In the genomic region with DNA sequence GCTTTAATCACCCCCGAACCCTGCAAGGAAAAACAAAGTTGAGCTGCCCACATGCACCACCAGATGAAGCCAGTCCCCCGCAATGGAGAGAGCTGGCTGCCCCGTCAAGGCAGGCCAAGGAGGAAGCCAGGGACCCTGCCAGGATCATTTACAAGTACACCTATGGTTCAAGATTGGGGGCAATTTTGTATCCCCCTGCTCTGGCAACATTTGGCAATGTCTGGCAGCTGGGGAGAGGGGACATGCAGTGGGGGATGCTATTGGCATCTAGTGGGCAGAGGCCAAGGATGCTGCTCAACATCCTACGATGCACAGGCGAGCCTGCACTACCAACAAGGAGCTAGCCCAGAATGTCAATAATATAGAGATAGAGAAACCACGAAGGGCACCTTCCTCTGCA, we compare ENCODE assay signal across 10 cellular contexts. TPM values are rescaled to one million over a fixed set of nuclear protein-coding genes. Genes with fewer than 3 reads are reported as not detected.
A peak's percentile ranks its signal among the peaks of the same experiment; 100 is the strongest.
DNase-seq lines count a peak whose midpoint lies in the region; ATAC-seq, FAIRE-seq and TF ChIP-seq lines count a peak whose summit lies in the region.
"Had no signal": no experiment of that assay in that cellular context is flagged by ENCODE, and none has a peak within 500 bp of the region (broad histone marks: within the 10 kb centered on the region; RNA-seq: fewer than 3 reads in every experiment).

No MANE protein-coding gene starts in this region.

- no peak for FAIRE-seq in keratinocyte (lab: Jason Lieb, UNC)

- peaks cover 6% of the 10 kb centered on the region for H3K36me3 Mint-ChIP-seq in activated naive CD4-positive, alpha-beta T cell treated with anti-CD3 and anti-CD28 coated beads, Interleukin-2, amount 50 U/mL, for 24 hours
- H3K36me3 Mint-ChIP-seq in activated T-helper 1 cell treated with anti-CD3 and anti-CD28 coated beads, Interleukin-12 subunit alpha, Interleukin-12 subunit beta, Interleukin-2, Interleukin-4 antibody, amounts not matched to agents 30 ng/mL and 10 ng/mL and 1 ng/mL, durations not matched to agents 14 hours and 24 hours and 36 hours (ENCODE audit: low read depth): peaks cover 26% of the 10 kb centered on the region

- H3K4me3 Mint-ChIP-seq in activated naive CD4-positive, alpha-beta T cell treated with anti-CD3 and anti-CD28 coated beads, Interleukin-2, amount 50 U/mL, for 24 hours: peak overlapping the region; percentile 97
- peak overlapping the region; percentile 94 for H3K4me3 Mint-ChIP-seq in activated T-helper 1 cell treated with anti-CD3 and anti-CD28 coated beads, Interleukin-12 subunit alpha, Interleukin-12 subunit beta, Interleukin-2, Interleukin-4 antibody, amounts not matched to agents 30 ng/mL and 10 ng/mL and 1 ng/mL, durations not matched to agents 14 hours and 24 hours and 36 hours

- DNase-seq in activated naive CD4-positive, alpha-beta T cell treated with anti-CD3 and anti-CD28 coated beads, Interleukin-2, amount 50 U/mL, for 16 hours: no peak
- DNase-seq in activated T-helper 1 cell treated with anti-CD3 and anti-CD28 coated beads, Interleukin-12 subunit alpha, Interleukin-12 subunit beta, Interleukin-2, Interleukin-4 antibody, amounts not matched to agents 30 ng/mL and 10 ng/mL and 1 ng/mL, durations not matched to agents 14 hours and 24 hours and 36 hours (ENCODE audit: low spot score): no peak
- no peak for DNase-seq in keratinocyte (ENCODE audit: low read depth, low spot score)
- DNase-seq in thoracic aorta (ENCODE audit: low spot score): no peak
- no peak for DNase-seq in NCI-H1694 (lab: John Stamatoyannopoulos, UW)
- no peak for DNase-seq in NCI-H748 treated with DMSO at 0.1 percent for 48 hours (lab: John Stamatoyannopoulos, UW)
- no peak for DNase-seq in foreskin melanocyte
- DNase-seq: hippocampal formation, NCI-H82 had no signal

- H3K27me3 ChIP-seq in keratinocyte (ENCODE audit: control insufficient read depth, extremely low read depth, insufficient read depth, low read length) (no peaks in the 10 kb centered on the region), thoracic aorta (replicated peaks; ENCODE audit: insufficient read depth) (no peaks in the 10 kb centered on the region)

- H2AFZ ChIP-seq in keratinocyte (ENCODE audit: control insufficient read depth, low read length): no peak overlapping the region

- H4K20me1 ChIP-seq in keratinocyte (ENCODE audit: control insufficient read depth, extremely low read depth, insufficient read depth, low read length): no peaks in the 10 kb centered on the region

- intact Hi-C loops in activated T-helper 1 cell treated with anti-CD3 and anti-CD28 coated beads, Interleukin-12 subunit alpha, Interleukin-12 subunit beta, Interleukin-2, Interleukin-4 antibody, amounts not matched to agents 30 ng/mL and 10 ng/mL and 1 ng/mL, durations not matched to agents 14 hours and 24 hours and 36 hours (cut with micrococcal nuclease): loop anchor here (1.0 to 10.0 kb wide), 6 partner anchors 51 to 1675 kb away; partner anchors contain the start of genes C2orf15, DUSP2, EIF5B and TXNDC9

- H3K79me2 ChIP-seq in keratinocyte (ENCODE audit: control insufficient read depth, insufficient read depth, low read length): peaks cover 26% of the 10 kb centered on the region

- no peak overlapping the region for H3K4me3 ChIP-seq in keratinocyte (ENCODE audit: control insufficient read depth in 2 of 3, extremely low read depth in 1 of 3, insufficient read depth in 2 of 3, low read depth in 1 of 3, low read length in 3 of 3)
- H3K4me3 ChIP-seq in thoracic aorta: peak overlapping the region; percentile 83

- no peak for ATAC-seq in thoracic aorta (ENCODE audit: insufficient number of reproducible peaks, low FRiP score, low read depth)

- H3K36me3 ChIP-seq in keratinocyte (ENCODE audit: control insufficient read depth in 2 of 2, extremely low read depth in 1 of 2, insufficient read depth in 2 of 2, low read length in 2 of 2) (peaks cover 12 to 19% of the 10 kb centered on the region in 2 experiments), thoracic aorta (peaks cover 26% of the 10 kb centered on the region)

- H3K9me3 ChIP-seq in keratinocyte (ENCODE audit: control insufficient read depth, low read depth, low read length): no peaks in the 10 kb centered on the region
- no peaks in the 10 kb centered on the region for H3K9me3 ChIP-seq in thoracic aorta

- dilution Hi-C loops in keratinocyte (cut with MboI; ENCODE audit: extremely low pct_ligation_motif_present, low sequenced_read_pairs): no loop called here

- H3K4me2 ChIP-seq in keratinocyte (ENCODE audit: control insufficient read depth, extremely low read depth, insufficient read depth, low read depth, low read length): peak overlapping the region; percentile 74

- no peaks in the 10 kb centered on the region for H3K27me3 Mint-ChIP-seq in activated naive CD4-positive, alpha-beta T cell treated with anti-CD3 and anti-CD28 coated beads, Interleukin-2, amount 50 U/mL, for 24 hours
- H3K27me3 Mint-ChIP-seq in activated T-helper 1 cell treated with anti-CD3 and anti-CD28 coated beads, Interleukin-12 subunit alpha, Interleukin-12 subunit beta, Interleukin-2, Interleukin-4 antibody, amounts not matched to agents 30 ng/mL and 10 ng/mL and 1 ng/mL, durations not matched to agents 14 hours and 24 hours and 36 hours (ENCODE audit: insufficient read depth): no peaks in the 10 kb centered on the region

- peak overlapping the region; percentile 59 for H3K27ac Mint-ChIP-seq in activated naive CD4-positive, alpha-beta T cell treated with anti-CD3 and anti-CD28 coated beads, Interleukin-2, amount 50 U/mL, for 24 hours
- H3K27ac Mint-ChIP-seq in activated T-helper 1 cell treated with anti-CD3 and anti-CD28 coated beads, Interleukin-12 subunit alpha, Interleukin-12 subunit beta, Interleukin-2, Interleukin-4 antibody, amounts not matched to agents 30 ng/mL and 10 ng/mL and 1 ng/mL, durations not matched to agents 14 hours and 24 hours and 36 hours: peak overlapping the region; percentile 96

- no peaks in the 10 kb centered on the region for H3K9me3 Mint-ChIP-seq in activated naive CD4-positive, alpha-beta T cell treated with anti-CD3 and anti-CD28 coated beads, Interleukin-2, amount 50 U/mL, for 24 hours
- no peaks in the 10 kb centered on the region for H3K9me3 Mint-ChIP-seq in activated T-helper 1 cell treated with anti-CD3 and anti-CD28 coated beads, Interleukin-12 subunit alpha, Interleukin-12 subunit beta, Interleukin-2, Interleukin-4 antibody, amounts not matched to agents 30 ng/mL and 10 ng/mL and 1 ng/mL, durations not matched to agents 14 hours and 24 hours and 36 hours

- peaks cover 9% of the 10 kb centered on the region for H3K4me1 ChIP-seq in keratinocyte (ENCODE audit: control insufficient read depth, extremely low read depth, insufficient read depth, low read length)
- peaks cover 14 to 33% of the 10 kb centered on the region in 2 donors for H3K4me1 ChIP-seq in thoracic aorta (ENCODE audit: control insufficient read depth in 1 of 2, low read depth in 2 of 2)

- H3K27ac ChIP-seq in keratinocyte (ENCODE audit: control insufficient read depth, insufficient read depth, low read length) (no peak overlapping the region), thoracic aorta (peak overlapping the region; percentile 33 to 92)

- TF ChIP-seq CTCF in keratinocyte (optimal IDR thresholded peaks at IDR 0.05 in 1 of 3, IDR thresholded peaks at IDR 0.05 in 1 of 3, conservative IDR thresholded peaks at IDR 0.05 in 1 of 3; ENCODE audit: extremely low read depth in 1 of 3, insufficient read depth in 2 of 3, low read length in 3 of 3) (no peak), thoracic aorta (IDR thresholded peaks at IDR 0.05) (no peak)

- H3K4me1 Mint-ChIP-seq in activated naive CD4-positive, alpha-beta T cell treated with anti-CD3 and anti-CD28 coated beads, Interleukin-2, amount 50 U/mL, for 24 hours: peaks cover 25% of the 10 kb centered on the region
- H3K4me1 Mint-ChIP-seq in activated T-helper 1 cell treated with anti-CD3 and anti-CD28 coated beads, Interleukin-12 subunit alpha, Interleukin-12 subunit beta, Interleukin-2, Interleukin-4 antibody, amounts not matched to agents 30 ng/mL and 10 ng/mL and 1 ng/mL, durations not matched to agents 14 hours and 24 hours and 36 hours (ENCODE audit: low read depth): peaks cover 32% of the 10 kb centered on the region

- no peaks in the 10 kb centered on the region for H3K9me1 ChIP-seq in keratinocyte (ENCODE audit: control insufficient read depth, extremely low read depth, insufficient read depth, low read length)

- no peak overlapping the region for H3K9ac ChIP-seq in keratinocyte (ENCODE audit: control insufficient read depth, extremely low read depth, insufficient read depth, low read length)

RNA-seq across cellular contexts. Expression of gene ACTR1B, which starts 1.9 kb away (rescaled TPM):
- 101 and 102 TPM in 2 replicates for total RNA-seq in activated T-helper 1 cell treated with anti-CD3 and anti-CD28 coated beads, Interleukin-12 subunit alpha, Interleukin-12 subunit beta, Interleukin-2, Interleukin-4 antibody, amounts not matched to agents 30 ng/mL and 10 ng/mL and 1 ng/mL, durations not matched to agents 14 hours and 24 hours and 36 hours
- polyA plus RNA-seq in keratinocyte: 20.6 to 31.2 TPM (median 30.0 TPM) in 3 replicates
- polyA plus RNA-seq in keratinocyte (2011; ENCODE audit: low read depth): 28.9 TPM
- polyA plus RNA-seq in keratinocyte (2011; cell fraction: cytosol; rRNA removed): 19.2 and 30.0 TPM in 2 replicates
- 39.5 and 45.8 TPM in 2 replicates for polyA plus RNA-seq in keratinocyte (2011; cell fraction: nucleus; rRNA removed)
- polyA plus RNA-seq in keratinocyte (2012; ENCODE audit: low replicate concordance): 29.5 and 31.7 TPM in 2 replicates
- polyA minus RNA-seq in keratinocyte: 24.5 to 44.3 TPM (median 32.2 TPM) in 3 replicates
- 21.9 TPM for polyA minus RNA-seq in keratinocyte (2011; cell fraction: cytosol; rRNA and poly(A)+ RNA removed)
- polyA minus RNA-seq in keratinocyte (2011; cell fraction: nucleus; rRNA and poly(A)+ RNA removed): 13.1 and 15.5 TPM in 2 replicates
- 100 to 1,000 TPM in 1 of 2 donors, 10 to 100 TPM in 1; 80.3 to 128 TPM for total RNA-seq in thoracic aorta

RNA-seq across cellular contexts. Expression of gene C2orf92, which starts 7.6 kb away (rescaled TPM):
- total RNA-seq in activated T-helper 1 cell treated with anti-CD3 and anti-CD28 coated beads, Interleukin-12 subunit alpha, Interleukin-12 subunit beta, Interleukin-2, Interleukin-4 antibody, amounts not matched to agents 30 ng/mL and 10 ng/mL and 1 ng/mL, durations not matched to agents 14 hours and 24 hours and 36 hours: 16.1 and 17.2 TPM in 2 replicates
- 0.66 to 1.7 TPM (median 1.6 TPM) in 3 replicates for polyA plus RNA-seq in keratinocyte
- polyA plus RNA-seq in keratinocyte (2011; ENCODE audit: low read depth): 1.1 TPM
- 0.11 and 0.16 TPM in 2 replicates for polyA plus RNA-seq in keratinocyte (2011; cell fraction: cytosol; rRNA removed)
- 11.7 and 13.4 TPM in 2 replicates for polyA plus RNA-seq in keratinocyte (2011; cell fraction: nucleus; rRNA removed)
- 0.45 and 2.0 TPM in 2 replicates for polyA plus RNA-seq in keratinocyte (2012; ENCODE audit: low replicate concordance)
- polyA minus RNA-seq in keratinocyte: 1.1 to 1.4 TPM in 2 of 3 replicates, not detected in the other
- not detected for polyA minus RNA-seq in keratinocyte (2011; cell fraction: cytosol; rRNA and poly(A)+ RNA removed)
- polyA minus RNA-seq in keratinocyte (2011; cell fraction: nucleus; rRNA and poly(A)+ RNA removed): 1.8 and 2.0 TPM in 2 replicates
- total RNA-seq in thoracic aorta: 10 to 100 TPM; 13.7 to 32.0 TPM

RNA-seq across cellular contexts. Expression of gene COX5B, which starts 16.1 kb away (rescaled TPM):
- 228 and 241 TPM in 2 replicates for total RNA-seq in activated T-helper 1 cell treated with anti-CD3 and anti-CD28 coated beads, Interleukin-12 subunit alpha, Interleukin-12 subunit beta, Interleukin-2, Interleukin-4 antibody, amounts not matched to agents 30 ng/mL and 10 ng/mL and 1 ng/mL, durations not matched to agents 14 hours and 24 hours and 36 hours
- 256 to 372 TPM (median 311 TPM) in 3 replicates for polyA plus RNA-seq in keratinocyte
- polyA plus RNA-seq in keratinocyte (2011; ENCODE audit: low read depth): 125 TPM
- 207 and 304 TPM in 2 replicates for polyA plus RNA-seq in keratinocyte (2011; cell fraction: cytosol; rRNA removed)
- polyA plus RNA-seq in keratinocyte (2011; cell fraction: nucleus; rRNA removed): 144 and 154 TPM in 2 replicates
- 252 and 296 TPM in 2 replicates for polyA plus RNA-seq in keratinocyte (2012; ENCODE audit: low replicate concordance)
- polyA minus RNA-seq in keratinocyte: 27.3 to 60.0 TPM (median 34.5 TPM) in 3 replicates
- polyA minus RNA-seq in keratinocyte (2011; cell fraction: cytosol; rRNA and poly(A)+ RNA removed): 166 TPM
- 32.2 and 38.5 TPM in 2 replicates for polyA minus RNA-seq in keratinocyte (2011; cell fraction: nucleus; rRNA and poly(A)+ RNA removed)
- total RNA-seq in thoracic aorta: 100 to 1,000 TPM; 102 to 198 TPM

RNA-seq across cellular contexts. Expression of gene ZAP70, which starts 51.4 kb away (rescaled TPM):
- total RNA-seq in activated T-helper 1 cell treated with anti-CD3 and anti-CD28 coated beads, Interleukin-12 subunit alpha, Interleukin-12 subunit beta, Interleukin-2, Interleukin-4 antibody, amounts not matched to agents 30 ng/mL and 10 ng/mL and 1 ng/mL, durations not matched to agents 14 hours and 24 hours and 36 hours: 302 and 313 TPM in 2 replicates
- polyA plus RNA-seq in keratinocyte: 0.95 to 7.3 TPM (median 1.6 TPM) in 3 replicates
- polyA plus RNA-seq in keratinocyte (2011; ENCODE audit: low read depth): 0.31 TPM
- polyA plus RNA-seq in keratinocyte (2011; cell fraction: cytosol; rRNA removed): 1.3 and 2.6 TPM in 2 replicates
- polyA plus RNA-seq in keratinocyte (2011; cell fraction: nucleus; rRNA removed): 5.5 and 10.3 TPM in 2 replicates
- polyA plus RNA-seq in keratinocyte (2012; ENCODE audit: low replicate concordance): 1.0 and 1.1 TPM in 2 replicates
- 1.6 to 4.8 TPM (median 2.8 TPM) in 3 replicates for polyA minus RNA-seq in keratinocyte
- polyA minus RNA-seq in keratinocyte (2011; cell fraction: cytosol; rRNA and poly(A)+ RNA removed): 3.3 TPM
- 1.3 and 1.6 TPM in 2 replicates for polyA minus RNA-seq in keratinocyte (2011; cell fraction: nucleus; rRNA and poly(A)+ RNA removed)
- total RNA-seq in thoracic aorta: 1 to 10 TPM; 3.4 to 5.3 TPM
